In genomic region chr5:126368239-126368812, GRCh38 we compare ENCODE assay signal across 9 cellular contexts. TPM values are rescaled to one million over a fixed set of nuclear protein-coding genes. Genes with fewer than 3 reads are reported as not detected.
A peak's percentile ranks its signal among the peaks of the same experiment; 100 is the strongest.
DNase-seq lines count a peak whose midpoint lies in the region; ATAC-seq, FAIRE-seq and TF ChIP-seq lines count a peak whose summit lies in the region.
"Had no signal": no experiment of that assay in that cellular context is flagged by ENCODE, and none has a peak within 500 bp of the region (broad histone marks: within the 10 kb centered on the region; RNA-seq: fewer than 3 reads in every experiment).

No MANE protein-coding gene starts in this region.

- H4K20me1 ChIP-seq in Karpas-422 (ENCODE audit: insufficient read depth, low read depth, low read length): no peaks in the 10 kb centered on the region

- no peaks in the 10 kb centered on the region for H3K27me3 ChIP-seq in RWPE2 (ENCODE audit: insufficient read depth, poor library complexity, severe bottlenecking)
- H3K27me3 ChIP-seq in Karpas-422 (ENCODE audit: low read length): no peaks in the 10 kb centered on the region

- no peaks in the 10 kb centered on the region for H3K9me2 ChIP-seq in Karpas-422 (replicated peaks; ENCODE audit: insufficient read depth, low read length)

- no peak overlapping the region for H2AFZ ChIP-seq in Karpas-422 (ENCODE audit: low read length)

- H3K79me2 ChIP-seq in Karpas-422 (ENCODE audit: low read length): no peaks in the 10 kb centered on the region

- ATAC-seq in RWPE2 (ENCODE audit: low read depth): peak; percentile 88
- ATAC-seq in HG02884 (IDR thresholded peaks at IDR 0.05; ENCODE audit: unreplicated experiment): no peak

- H3K36me3 ChIP-seq in RWPE2 (ENCODE audit: low read depth) (no peaks in the 10 kb centered on the region), kidney (ENCODE audit: control insufficient read depth in 1 of 2, insufficient read depth in 2 of 2, low read length in 2 of 2) (no peaks in the 10 kb centered on the region), Karpas-422 (ENCODE audit: insufficient read depth, low read length) (no peaks in the 10 kb centered on the region)

- no peak for FAIRE-seq in kidney (lab: Jason Lieb, UNC)

- H3K9me3 ChIP-seq in RWPE2 (ENCODE audit: severe bottlenecking): no peaks in the 10 kb centered on the region
- no peaks in the 10 kb centered on the region for H3K9me3 ChIP-seq in kidney (ENCODE audit: control insufficient read depth in 1 of 2, low read length in 2 of 2)
- H3K9me3 ChIP-seq in Karpas-422 (ENCODE audit: low read length): no peaks in the 10 kb centered on the region

- H3K9ac ChIP-seq in kidney (ENCODE audit: low read length in 2 of 2) (no peak overlapping the region), Karpas-422 (ENCODE audit: low read length) (no peak overlapping the region)

- H3K4me2 ChIP-seq in Karpas-422 (ENCODE audit: low read depth, low read length, poor library complexity, severe bottlenecking): no peak overlapping the region

- DNase-seq in COLO668 (lab: John Stamatoyannopoulos, UW; ENCODE audit: unreplicated experiment) (peak; percentile 24), HCEC 1CT (peak; percentile 32), RWPE2 (ENCODE audit: low spot score) (peak; percentile 92), kidney (no peak), foreskin melanocyte (no peak), DMS114 treated with DMSO at 0.1 percent for 48 hours (lab: John Stamatoyannopoulos, UW; ENCODE audit: unreplicated experiment) (no peak), Karpas-422 (no peak)
- DNase-seq: head of caudate nucleus had no signal

- H3K4me3 ChIP-seq in RWPE2 (ENCODE audit: severe bottlenecking) (no peak overlapping the region), kidney (ENCODE audit: low read length in 2 of 2) (no peak overlapping the region), Karpas-422 (ENCODE audit: low read length) (no peak overlapping the region)

- peak overlapping the region; percentile 75 for H3K27ac ChIP-seq in RWPE2 (ENCODE audit: poor library complexity, severe bottlenecking)
- peak overlapping the region; percentile 66 to 89 for H3K27ac ChIP-seq in kidney (ENCODE audit: low read depth in 2 of 2, low read length in 2 of 2)
- H3K27ac ChIP-seq in Karpas-422 (ENCODE audit: low read length): no peak overlapping the region

- intact Hi-C loops in kidney (cut with DNase I): no loop called here

- H3K4me1 ChIP-seq in RWPE2 (ENCODE audit: insufficient read depth, poor library complexity, severe bottlenecking) (peaks cover 66% of the 10 kb centered on the region), kidney (ENCODE audit: control insufficient read depth in 1 of 2, insufficient read depth in 1 of 2, low read depth in 1 of 2, low read length in 2 of 2) (peaks cover 21 to 28% of the 10 kb centered on the region in 2 donors), Karpas-422 (ENCODE audit: low read length) (no peaks in the 10 kb centered on the region)

- TF ChIP-seq CTCF in RWPE2 (IDR thresholded peaks at IDR 0.05; ENCODE audit: poor library complexity, severe bottlenecking) (peak; percentile 10), kidney (IDR thresholded peaks at IDR 0.05; ENCODE audit: borderline replicate concordance, extremely low read depth, insufficient read depth) (no peak)

RNA-seq across cellular contexts. Expression of gene GRAMD2B, which starts 54.9 kb away (rescaled TPM):
- 38.5 TPM for total RNA-seq in kidney
- polyA plus RNA-seq in kidney (ENCODE audit: insufficient read depth, low read depth, low replicate concordance): 18.4 TPM
- 4.5 and 8.1 TPM in 2 replicates for total RNA-seq in Karpas-422 (2014; rRNA removed; shearing (Covaris generic); ENCODE audit: low replicate concordance)

Comparison
In these comparisons a context has a peak if more than half of its experiments do, and no peak if none do; other contexts are left out.
1. DNase-seq: peak in COLO668 (single experiment), HCEC 1CT (single experiment) and RWPE2 (single experiment); none in kidney (single experiment), foreskin melanocyte (single experiment), DMS114 treated with DMSO at 0.1 percent for 48 hours (single experiment) and Karpas-422 (single experiment).